2 cellular contexts compared by ENCODE assay signal in the genomic region with DNA sequence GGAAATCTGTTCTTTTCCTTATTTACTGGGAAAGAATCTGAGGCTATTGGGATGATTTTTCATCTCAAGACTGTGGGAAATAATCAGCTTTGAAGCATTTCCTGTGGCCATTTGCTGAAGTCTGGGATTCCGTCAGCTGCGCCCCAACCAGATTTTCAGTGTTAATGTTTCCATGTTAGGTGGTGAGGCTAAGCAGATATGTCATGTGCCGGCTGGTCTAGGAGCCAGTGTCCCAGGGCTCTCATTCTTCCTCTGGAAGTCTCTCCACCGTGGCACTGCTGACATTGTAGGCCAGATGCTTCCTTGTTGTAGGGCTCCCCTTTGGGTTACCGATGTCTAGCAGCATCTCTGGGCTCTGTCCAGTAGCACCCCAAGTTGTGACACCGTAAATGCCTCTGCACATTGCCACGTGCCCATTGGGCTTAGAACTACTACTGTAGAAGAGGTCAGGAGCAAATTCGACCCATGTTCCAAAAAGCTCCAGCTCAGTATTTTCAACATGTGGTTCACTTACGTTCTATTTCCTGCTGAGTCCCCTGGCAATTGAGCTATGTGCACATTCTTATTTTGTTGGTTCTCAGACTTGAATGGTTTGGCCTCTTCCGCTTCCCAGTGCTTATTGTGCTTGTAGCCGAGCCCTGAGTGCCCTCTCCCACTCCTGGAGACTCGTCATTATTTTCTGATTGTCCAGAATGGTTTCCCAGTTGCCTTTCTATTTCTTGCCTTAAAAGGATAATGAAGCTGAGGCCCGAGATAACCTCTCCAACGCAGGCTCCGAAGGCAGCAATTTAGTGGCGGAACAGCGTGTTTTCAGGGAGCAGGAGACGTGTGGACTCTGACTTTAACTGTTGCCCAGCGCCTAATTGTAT.
A peak's percentile ranks its signal among the peaks of the same experiment; 100 is the strongest.
TF ChIP-seq lines count a peak whose summit lies in the region.

No MANE protein-coding gene starts in this region.

TF ChIP-seq in WTC11, 78 proteins besides CTCF, POLR2A, EP300 and RAD21 (continued from another document):
- TF ChIP-seq, protein P1, sequence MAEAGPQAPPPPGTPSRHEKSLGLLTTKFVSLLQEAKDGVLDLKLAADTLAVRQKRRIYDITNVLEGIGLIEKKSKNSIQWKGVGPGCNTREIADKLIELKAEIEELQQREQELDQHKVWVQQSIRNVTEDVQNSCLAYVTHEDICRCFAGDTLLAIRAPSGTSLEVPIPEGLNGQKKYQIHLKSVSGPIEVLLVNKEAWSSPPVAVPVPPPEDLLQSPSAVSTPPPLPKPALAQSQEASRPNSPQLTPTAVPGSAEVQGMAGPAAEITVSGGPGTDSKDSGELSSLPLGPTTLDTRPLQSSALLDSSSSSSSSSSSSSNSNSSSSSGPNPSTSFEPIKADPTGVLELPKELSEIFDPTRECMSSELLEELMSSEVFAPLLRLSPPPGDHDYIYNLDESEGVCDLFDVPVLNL (CRISPR knock-in tag; IDR thresholded peaks at IDR 0.05; ENCODE audit: borderline replicate concordance, low read depth), result no peak

TF ChIP-seq in neural cell, 6 proteins besides CTCF, POLR2A, EP300 and RAD21 (continued from another document):
- TF ChIP-seq, protein P2, sequence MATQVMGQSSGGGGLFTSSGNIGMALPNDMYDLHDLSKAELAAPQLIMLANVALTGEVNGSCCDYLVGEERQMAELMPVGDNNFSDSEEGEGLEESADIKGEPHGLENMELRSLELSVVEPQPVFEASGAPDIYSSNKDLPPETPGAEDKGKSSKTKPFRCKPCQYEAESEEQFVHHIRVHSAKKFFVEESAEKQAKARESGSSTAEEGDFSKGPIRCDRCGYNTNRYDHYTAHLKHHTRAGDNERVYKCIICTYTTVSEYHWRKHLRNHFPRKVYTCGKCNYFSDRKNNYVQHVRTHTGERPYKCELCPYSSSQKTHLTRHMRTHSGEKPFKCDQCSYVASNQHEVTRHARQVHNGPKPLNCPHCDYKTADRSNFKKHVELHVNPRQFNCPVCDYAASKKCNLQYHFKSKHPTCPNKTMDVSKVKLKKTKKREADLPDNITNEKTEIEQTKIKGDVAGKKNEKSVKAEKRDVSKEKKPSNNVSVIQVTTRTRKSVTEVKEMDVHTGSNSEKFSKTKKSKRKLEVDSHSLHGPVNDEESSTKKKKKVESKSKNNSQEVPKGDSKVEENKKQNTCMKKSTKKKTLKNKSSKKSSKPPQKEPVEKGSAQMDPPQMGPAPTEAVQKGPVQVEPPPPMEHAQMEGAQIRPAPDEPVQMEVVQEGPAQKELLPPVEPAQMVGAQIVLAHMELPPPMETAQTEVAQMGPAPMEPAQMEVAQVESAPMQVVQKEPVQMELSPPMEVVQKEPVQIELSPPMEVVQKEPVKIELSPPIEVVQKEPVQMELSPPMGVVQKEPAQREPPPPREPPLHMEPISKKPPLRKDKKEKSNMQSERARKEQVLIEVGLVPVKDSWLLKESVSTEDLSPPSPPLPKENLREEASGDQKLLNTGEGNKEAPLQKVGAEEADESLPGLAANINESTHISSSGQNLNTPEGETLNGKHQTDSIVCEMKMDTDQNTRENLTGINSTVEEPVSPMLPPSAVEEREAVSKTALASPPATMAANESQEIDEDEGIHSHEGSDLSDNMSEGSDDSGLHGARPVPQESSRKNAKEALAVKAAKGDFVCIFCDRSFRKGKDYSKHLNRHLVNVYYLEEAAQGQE (IDR thresholded peaks at IDR 0.05; ENCODE audit: borderline replicate concordance), result no peak
- TF ChIP-seq EZH2 (IDR thresholded peaks at IDR 0.05; ENCODE audit: borderline replicate concordance, insufficient read depth, low read length, poor library complexity, severe bottlenecking) (no peak), POLR2AphosphoS5 (IDR thresholded peaks at IDR 0.05) (peak; percentile 36)
TF ChIP-seq in neural cell: peak in this region for 1.
